Comparison of ENCODE assay signal across 25 cellular contexts in the genomic region with DNA sequence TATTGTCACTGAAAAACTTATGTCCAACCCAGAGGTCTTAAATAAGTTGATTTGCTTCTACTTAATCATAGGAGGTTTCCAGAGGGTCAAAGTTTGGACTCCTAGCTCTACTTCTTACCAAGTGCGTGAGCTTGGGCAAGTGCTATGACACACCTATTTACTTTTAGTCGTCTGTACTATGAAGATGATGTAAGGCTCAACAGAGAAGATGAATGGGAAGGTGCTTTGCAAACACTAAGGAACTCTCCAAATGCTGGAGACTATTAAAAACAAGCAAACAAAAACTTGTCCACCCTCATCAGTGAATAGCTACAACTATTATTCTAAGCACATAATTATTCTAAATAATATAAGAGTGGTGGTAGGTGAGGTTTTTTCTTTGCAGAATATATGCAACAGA.
DNase-seq lines count a peak whose midpoint lies in the region; ATAC-seq, FAIRE-seq and TF ChIP-seq lines count a peak whose summit lies in the region.
"Had no signal": no experiment of that assay in that cellular context is flagged by ENCODE, and none has a peak within 500 bp of the region (broad histone marks: within the 10 kb centered on the region; RNA-seq: fewer than 3 reads in every experiment).

No MANE protein-coding gene starts in this region.

- DNase-seq in A549 (ENCODE audit: low read depth in 1 of 2, low spot score in 1 of 2): peak; percentile 31 to 95
- DNase-seq in HCT116 (ENCODE audit: low read depth, low spot score): no peak
- DNase-seq in Panc1 (ENCODE audit: low read depth, low spot score): peak; percentile 70
- DNase-seq in fibroblast of mammary gland (ENCODE audit: low read depth): peak; percentile 50
- no peak for DNase-seq in neuronal stem cell (ENCODE audit: low spot score)
- DNase-seq in ascending aorta (ENCODE audit: low spot score in 2 of 2): no peak
- no peak for DNase-seq in transverse colon
- DNase-seq: activated CD4-positive, alpha-beta T cell treated with anti-CD3 and anti-CD28 coated beads, Interleukin-2, amount 50 U/mL, for 1 hour; anterior cingulate cortex; dorsolateral prefrontal cortex; H7; heart left ventricle; left cardiac atrium; MG63; natural killer cell; NCI-H1417; NCI-H2081; NCI-H446; Peyer's patch; retina had no signal

- no peak overlapping the region for H3K4ac ChIP-seq in neuronal stem cell (ENCODE audit: low read length)

- BruUV-seq in HCT116 (replicated peaks; lab: Mats Ljungman, UMichigan): no TSS peak
- no TSS peak for BruUV-seq in Panc1 (replicated peaks; lab: Mats Ljungman, UMichigan)

- H3K9me3 ChIP-seq in A549: peaks cover 12% of the 10 kb centered on the region; the same call in 2 of the 3 replicates
- no peaks in the 10 kb centered on the region for H3K9me3 ChIP-seq in HCT116 (ENCODE audit: control insufficient read depth in 1 of 2, insufficient read depth in 1 of 2, low read depth in 1 of 2, low read length in 2 of 2)
- no peaks in the 10 kb centered on the region for H3K9me3 ChIP-seq in Panc1 (ENCODE audit: control insufficient read depth, insufficient read depth, low read depth, low read length)
- peaks cover 0 to 2% of the 10 kb centered on the region in 2 donors for H3K9me3 ChIP-seq in neuronal stem cell (replicated peaks in 1 of 2; ENCODE audit: control insufficient read depth in 2 of 2, insufficient read depth in 1 of 2, low read depth in 1 of 2, low read length in 2 of 2)
- no peaks in the 10 kb centered on the region for H3K9me3 ChIP-seq in ascending aorta
- no peaks in the 10 kb centered on the region for H3K9me3 ChIP-seq in transverse colon
- H3K9me3 ChIP-seq: BLaER1, Caco-2, Peyer's patch had no signal

- no peak overlapping the region for H3K9ac ChIP-seq in HCT116 (ENCODE audit: low read length)
- no peak overlapping the region for H3K9ac ChIP-seq in neuronal stem cell (ENCODE audit: low read depth, low read length, poor library complexity)
- H3K9ac ChIP-seq: BLaER1 had no signal

- H2AFZ ChIP-seq in HCT116 (ENCODE audit: low read depth, low read length, poor library complexity, severe bottlenecking): no peak overlapping the region
- H2AFZ ChIP-seq in neuronal stem cell (ENCODE audit: low read length): no peak overlapping the region

- H3K79me2 ChIP-seq in HCT116 (ENCODE audit: insufficient read depth, low read length): no peaks in the 10 kb centered on the region

- H3K23ac ChIP-seq in neuronal stem cell (ENCODE audit: low read depth, low read length, poor library complexity): no peak overlapping the region

- WGBS in A549 (ENCODE audit: missing lambda C conversion rate): 0% methylated on average over 2 of the region's 2 CpGs
- no CpG with 5 or more reads among the region's 2 CpGs for WGBS in neuronal stem cell (ENCODE audit: extremely low coverage in 2 of 2, insufficient read length in 2 of 2, insufficient replicate concordance in 1 of 2), 2 donors
- 50 to 52% methylated on average over 1 to 2 of the region's 2 CpGs for WGBS in transverse colon (ENCODE audit: low coverage in 1 of 2), 2 donors

- H3K4me1 ChIP-seq in A549 (peaks cover 52% of the 10 kb centered on the region), HCT116 (ENCODE audit: control insufficient read depth in 1 of 2, insufficient read depth in 2 of 2, low read length in 2 of 2) (peaks cover 0 to 24% of the 10 kb centered on the region in 2 experiments; a peak in 2 of 4 replicates), Panc1 (ENCODE audit: control insufficient read depth, insufficient read depth, low read length) (no peaks in the 10 kb centered on the region), neuronal stem cell (ENCODE audit: control insufficient read depth in 2 of 2, insufficient read depth in 1 of 2, low read depth in 1 of 2, low read length in 2 of 2) (no peaks in the 10 kb centered on the region), ascending aorta (peaks cover 5 to 16% of the 10 kb centered on the region in 2 donors), transverse colon (no peaks in the 10 kb centered on the region)
- H3K4me1 ChIP-seq: Peyer's patch had no signal

- in situ Hi-C loops in Panc1 (cut with HindIII; ENCODE audit: low pct_unique_long_range_greater_than_20kb, low sequenced_read_pairs) (no loop called here), transverse colon (cut with MboI; ENCODE audit: low pct_ligation_motif_present in 1 of 4, low pct_unique_long_range_greater_than_20kb in 1 of 4, low sequenced_read_pairs in 3 of 4) (no loop called here)

- H3K27me3 ChIP-seq in HCT116 (ENCODE audit: insufficient read depth, low read length) (no peaks in the 10 kb centered on the region), Panc1 (ENCODE audit: control insufficient read depth, insufficient read depth, low read length) (no peaks in the 10 kb centered on the region), neuronal stem cell (ENCODE audit: control insufficient read depth in 3 of 3, insufficient read depth in 3 of 3, low read depth in 1 of 3, low read length in 3 of 3) (no peaks in the 10 kb centered on the region), ascending aorta (no peaks in the 10 kb centered on the region), transverse colon (no peaks in the 10 kb centered on the region)
- H3K27me3 ChIP-seq: BLaER1, dorsolateral prefrontal cortex, heart left ventricle, MG63, Peyer's patch had no signal

- RAD21 ChIA-PET in HCT116 (lab: Charles Lee; ENCODE audit: low non-redundant PET in 1 of 2, low total read pairs in 2 of 2, uncharacterized antibody in 2 of 2, unreplicated experiment in 2 of 2): no interaction called here

- no peak overlapping the region for H2BK12ac ChIP-seq in neuronal stem cell (ENCODE audit: low read length)

- no peak overlapping the region for H3K14ac ChIP-seq in neuronal stem cell (ENCODE audit: low read length)

- POLR2A ChIA-PET in A549 (lab: Yijun Ruan, JAX): interaction anchor here (0.6 to 0.9 kb wide), 3 partner anchors 19 to 1085 kb away, joined by 3 to 4 read pairs (median 4); no protein-coding TSS in a partner anchor
- POLR2A ChIA-PET in HCT116 (lab: Charles Lee): no interaction called here
- POLR2A ChIA-PET in Panc1 (lab: Charles Lee): no interaction called here

- no peak overlapping the region for H4K91ac ChIP-seq in neuronal stem cell (ENCODE audit: low read depth, low read length, poor library complexity)

- CTCF ChIA-PET in A549 (lab: Yijun Ruan, JAX): interaction anchor here (0.7 kb wide), 1 partner anchor 59 kb away, joined by 3 read pairs; no protein-coding TSS in a partner anchor
- CTCF ChIA-PET in HCT116 (lab: Charles Lee): no interaction called here
- CTCF ChIA-PET in Panc1 (lab: Charles Lee): no interaction called here

- H3K27ac ChIP-seq in A549 (peak overlapping the region; percentile 81 to 95), HCT116 (ENCODE audit: low read depth, low read length) (no peak overlapping the region), Panc1 (ENCODE audit: low read length) (no peak overlapping the region), neuronal stem cell (replicated peaks; ENCODE audit: low read length) (no peak overlapping the region), ascending aorta (no peak overlapping the region), transverse colon (no peak overlapping the region)
- H3K27ac ChIP-seq: BLaER1, dorsolateral prefrontal cortex, heart left ventricle, HL-60, Peyer's patch had no signal

- TF ChIP-seq RAD21 in A549 (conservative IDR thresholded peaks at IDR 0.05 in 1 of 2, IDR thresholded peaks at IDR 0.05 in 1 of 2) (peak; percentile 31 to 46; a peak in 3 of 5 replicates), HCT116 (IDR thresholded peaks at IDR 0.05; ENCODE audit: low read depth) (no peak)

- H3K9me2 ChIP-seq in HCT116 (ENCODE audit: insufficient read depth): no peaks in the 10 kb centered on the region

- TF ChIP-seq CTCF in A549 (IDR thresholded peaks at IDR 0.05): no peak
- TF ChIP-seq CTCF in HCT116 (IDR thresholded peaks at IDR 0.05 in 2 of 3, conservative IDR thresholded peaks at IDR 0.05 in 1 of 3; ENCODE audit: borderline replicate concordance in 1 of 3, insufficient read depth in 1 of 3, low read depth in 2 of 3, low read length in 2 of 3): no peak
- TF ChIP-seq CTCF in Panc1 (IDR thresholded peaks at IDR 0.05): no peak
- no peak for TF ChIP-seq CTCF in fibroblast of mammary gland (conservative IDR thresholded peaks at IDR 0.05; ENCODE audit: control insufficient read depth, insufficient read depth, low read depth, low read length)
- TF ChIP-seq CTCF in ascending aorta (IDR thresholded peaks at IDR 0.05): no peak
- no peak for TF ChIP-seq CTCF in transverse colon (IDR thresholded peaks at IDR 0.05)

- intact Hi-C loops in HCT116 (cut with micrococcal nuclease): no loop called here
- intact Hi-C loops in Panc1 (cut with micrococcal nuclease; ENCODE audit: unreplicated experiment): no loop called here
- intact Hi-C loops in ascending aorta (cut with DNase I): loop anchor here (5.0 kb wide), 1 partner anchor 135 kb away; no protein-coding TSS in a partner anchor
- intact Hi-C loops in transverse colon (cut with DNase I; ENCODE audit: low total_unique reads): no loop called here

- no peak overlapping the region for H2BK120ac ChIP-seq in neuronal stem cell (ENCODE audit: low read depth, low read length)

- TF ChIP-seq POLR2A in A549 (IDR thresholded peaks at IDR 0.05; ENCODE audit: low read length) (no peak), HCT116 (IDR thresholded peaks at IDR 0.05; ENCODE audit: borderline replicate concordance, extremely low read depth, insufficient read depth, insufficient read length) (no peak), transverse colon (IDR thresholded peaks at IDR 0.05) (no peak)

- no peak overlapping the region for H3K4me3 ChIP-seq in A549
- H3K4me3 ChIP-seq in HCT116 (replicated peaks in 1 of 2; ENCODE audit: low read depth in 1 of 2, low read length in 2 of 2): no peak overlapping the region
- H3K4me3 ChIP-seq in Panc1 (ENCODE audit: low read depth in 2 of 2, low read length in 2 of 2): no peak overlapping the region
- H3K4me3 ChIP-seq in fibroblast of mammary gland (ENCODE audit: control insufficient read depth, low read depth, low read length): no peak overlapping the region
- H3K4me3 ChIP-seq in neuronal stem cell (ENCODE audit: low read length in 2 of 2): no peak overlapping the region
- H3K4me3 ChIP-seq in ascending aorta: no peak overlapping the region
- H3K4me3 ChIP-seq in transverse colon: no peak overlapping the region
- H3K4me3 ChIP-seq: BLaER1, dorsolateral prefrontal cortex, GM12878, heart left ventricle, MG63, Peyer's patch had no signal

- no peak overlapping the region for H2BK15ac ChIP-seq in neuronal stem cell (ENCODE audit: low read length)

- TF ChIP-seq EP300 in A549 (IDR thresholded peaks at IDR 0.05) (peak; percentile 85 to 90; a peak in 4 of 5 replicates), transverse colon (IDR thresholded peaks at IDR 0.05; ENCODE audit: low read depth) (no peak)

- H3K18ac ChIP-seq in neuronal stem cell (ENCODE audit: low read length): no peak overlapping the region

- FAIRE-seq in A549 (lab: Jason Lieb, UNC): peak; percentile 59
- FAIRE-seq: GM12878 had no signal

- ATAC-seq in A549: peak; percentile 86 to 92
- no peak for ATAC-seq in HCT116
- no peak for ATAC-seq in Panc1
- no peak for ATAC-seq in GM21619 (IDR thresholded peaks at IDR 0.05; ENCODE audit: unreplicated experiment)
- ATAC-seq: GM12878, heart left ventricle, left cardiac atrium, natural killer cell had no signal

- no peak overlapping the region for H2AK5ac ChIP-seq in neuronal stem cell (ENCODE audit: low read depth, low read length)

- no peaks in the 10 kb centered on the region for H3K36me3 ChIP-seq in HCT116 (ENCODE audit: control insufficient read depth in 1 of 2, insufficient read depth in 2 of 2, low read length in 2 of 2)
- H3K36me3 ChIP-seq in Panc1 (ENCODE audit: control insufficient read depth, insufficient read depth, low read length): no peaks in the 10 kb centered on the region
- no peaks in the 10 kb centered on the region for H3K36me3 ChIP-seq in neuronal stem cell (replicated peaks in 1 of 2; ENCODE audit: control insufficient read depth in 2 of 2, insufficient read depth in 2 of 2, low read length in 2 of 2)
- no peaks in the 10 kb centered on the region for H3K36me3 ChIP-seq in ascending aorta
- no peaks in the 10 kb centered on the region for H3K36me3 ChIP-seq in transverse colon
- H3K36me3 ChIP-seq: BLaER1, heart left ventricle, MG63, Peyer's patch had no signal

- no peaks in the 10 kb centered on the region for H3K79me1 ChIP-seq in neuronal stem cell (ENCODE audit: low read depth, low read length)

- no peaks in the 10 kb centered on the region for H4K20me1 ChIP-seq in HCT116 (ENCODE audit: insufficient read depth)
- H4K20me1 ChIP-seq: BLaER1 had no signal

- H3K4me2 ChIP-seq in A549 (peak overlapping the region; percentile 59), HCT116 (ENCODE audit: low read length) (no peak overlapping the region), neuronal stem cell (ENCODE audit: insufficient read depth, low read length, poor library complexity, severe bottlenecking) (no peak overlapping the region)
- H3K4me2 ChIP-seq: BLaER1 had no signal

- H2BK5ac ChIP-seq in neuronal stem cell (ENCODE audit: low read length): no peak overlapping the region

- H4K8ac ChIP-seq in neuronal stem cell (ENCODE audit: low read depth, low read length): no peak overlapping the region

Comparison
In these comparisons a context has a peak if more than half of its experiments do, and no peak if none do; other contexts are left out.
1. ATAC-seq: peak in A549 (2 of 2); none in HCT116 (single experiment), Panc1 (single experiment) and GM21619 (single experiment).
2. DNase-seq: peak in A549 (2 of 2), Panc1 (single experiment) and fibroblast of mammary gland (single experiment); none in HCT116 (single experiment), neuronal stem cell (single experiment), ascending aorta (0 of 2) and transverse colon (single experiment).
3. H3K27ac ChIP-seq: peak in A549 (2 of 2); none in HCT116 (single experiment), Panc1 (single experiment), neuronal stem cell (single experiment), ascending aorta (0 of 2) and transverse colon (0 of 4).
4. Of the 6 proteins assayed by ChIP-seq in both A549 and HCT116: peak only in A549: CEBPB, MAX and RAD21; only in HCT116: none; in both: REST; in neither: 2.